8 cellular contexts compared by ENCODE assay signal in the genomic region with DNA sequence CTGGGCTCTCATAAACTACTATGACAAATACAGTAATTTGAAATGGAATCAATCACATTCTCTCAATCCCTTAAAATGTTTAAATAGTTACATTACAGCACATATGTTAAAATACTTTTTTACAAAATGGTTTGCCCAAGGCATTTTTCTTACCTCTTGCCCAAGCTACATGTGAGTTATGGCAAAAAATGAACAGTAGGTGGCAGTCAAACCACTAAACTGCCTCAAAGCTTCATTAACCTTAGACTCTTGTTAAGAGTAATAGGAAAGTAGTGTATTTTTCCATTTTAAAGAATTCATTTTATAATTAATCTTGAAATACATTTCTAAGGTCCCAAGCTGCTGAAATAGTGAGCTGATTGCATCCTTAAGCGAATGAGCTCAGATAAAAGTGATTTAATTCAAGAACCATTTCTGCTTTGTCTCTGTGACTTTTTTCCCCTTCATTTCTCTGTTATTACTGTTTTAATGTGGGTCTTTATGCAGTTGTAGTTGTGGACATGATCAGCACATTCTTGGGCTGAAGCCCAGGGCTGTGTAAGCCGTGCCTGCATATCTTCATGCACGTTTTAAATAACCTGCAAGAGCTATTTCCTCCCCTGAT.
A peak's percentile ranks its signal among the peaks of the same experiment; 100 is the strongest.
DNase-seq lines count a peak whose midpoint lies in the region; ATAC-seq and TF ChIP-seq lines count a peak whose summit lies in the region.

No MANE protein-coding gene starts in this region.

- ATAC-seq in activated naive CD8-positive, alpha-beta T cell treated with anti-CD3 and anti-CD28 coated beads, Interleukin-2, amount 50 U/mL, for 24 hours, result no peak
- ATAC-seq in activated CD8-positive, alpha-beta T cell treated with anti-CD3 and anti-CD28 coated beads, Interleukin-2, amount 10 ng/mL, durations not matched to agents 7 days and 5 days, result no peak
- ATAC-seq in omental fat pad (ENCODE audit: low FRiP score), result no peak

- POLR2A ChIA-PET in activated CD8-positive, alpha-beta T cell treated with anti-CD3 and anti-CD28 coated beads, Interleukin-2, amount 10 ng/mL, durations not matched to agents 7 days and 5 days (lab: Charles Lee), result no interaction called here

- no peak overlapping the region for H3K4me3 Mint-ChIP-seq in activated naive CD8-positive, alpha-beta T cell treated with anti-CD3 and anti-CD28 coated beads for 36 hours
- H3K4me3 Mint-ChIP-seq in activated naive CD8-positive, alpha-beta T cell treated with anti-CD3 and anti-CD28 coated beads, Interleukin-2, amount 50 U/mL, for 24 hours, result no peak overlapping the region
- H3K4me3 Mint-ChIP-seq in activated CD8-positive, alpha-beta T cell treated with anti-CD3 and anti-CD28 coated beads, Interleukin-2, amount 10 ng/mL, durations not matched to agents 7 days and 5 days, result no peak overlapping the region

- peaks cover 8% of the 10 kb centered on the region for H3K27me3 ChIP-seq in HAP-1 (ENCODE audit: low read depth)
- peaks cover 67% of the 10 kb centered on the region for H3K27me3 ChIP-seq in left ventricle myocardium inferior (ENCODE audit: low read depth)
- no peaks in the 10 kb centered on the region for H3K27me3 ChIP-seq in sigmoid colon

- in situ Hi-C loops in HAP-1 (cut with MboI; ENCODE audit: low sequenced_read_pairs), result loop anchor here (25.0 kb wide), 1 partner anchor 328 kb away; no protein-coding TSS in a partner anchor

- H3K27me3 Mint-ChIP-seq in activated naive CD8-positive, alpha-beta T cell treated with anti-CD3 and anti-CD28 coated beads for 36 hours, result peaks cover 22% of the 10 kb centered on the region
- peaks cover 22% of the 10 kb centered on the region for H3K27me3 Mint-ChIP-seq in activated naive CD8-positive, alpha-beta T cell treated with anti-CD3 and anti-CD28 coated beads, Interleukin-2, amount 50 U/mL, for 24 hours
- peaks cover 12% of the 10 kb centered on the region for H3K27me3 Mint-ChIP-seq in activated CD8-positive, alpha-beta T cell treated with anti-CD3 and anti-CD28 coated beads, Interleukin-2, amount 10 ng/mL, durations not matched to agents 7 days and 5 days (ENCODE audit: low read depth)

- H3K36me3 ChIP-seq in HAP-1 (replicated peaks), result no peaks in the 10 kb centered on the region
- no peaks in the 10 kb centered on the region for H3K36me3 ChIP-seq in left ventricle myocardium inferior
- no peaks in the 10 kb centered on the region for H3K36me3 ChIP-seq in sigmoid colon

- no peak overlapping the region for H3K27ac Mint-ChIP-seq in activated naive CD8-positive, alpha-beta T cell treated with anti-CD3 and anti-CD28 coated beads for 36 hours
- H3K27ac Mint-ChIP-seq in activated naive CD8-positive, alpha-beta T cell treated with anti-CD3 and anti-CD28 coated beads, Interleukin-2, amount 50 U/mL, for 24 hours, result no peak overlapping the region
- no peak overlapping the region for H3K27ac Mint-ChIP-seq in activated CD8-positive, alpha-beta T cell treated with anti-CD3 and anti-CD28 coated beads, Interleukin-2, amount 10 ng/mL, durations not matched to agents 7 days and 5 days

- CTCF ChIA-PET in activated CD8-positive, alpha-beta T cell treated with anti-CD3 and anti-CD28 coated beads, Interleukin-2, amount 10 ng/mL, durations not matched to agents 7 days and 5 days (lab: Charles Lee), result interaction anchor here (0.6 to 5.7 kb wide), 16 partner anchors 9 to 471 kb away, joined by 3 to 80 read pairs (median 4); partner anchors contain the start of gene HOXD13

- H3K4me1 Mint-ChIP-seq in activated naive CD8-positive, alpha-beta T cell treated with anti-CD3 and anti-CD28 coated beads for 36 hours, result no peaks in the 10 kb centered on the region
- no peaks in the 10 kb centered on the region for H3K4me1 Mint-ChIP-seq in activated naive CD8-positive, alpha-beta T cell treated with anti-CD3 and anti-CD28 coated beads, Interleukin-2, amount 50 U/mL, for 24 hours
- H3K4me1 Mint-ChIP-seq in activated CD8-positive, alpha-beta T cell treated with anti-CD3 and anti-CD28 coated beads, Interleukin-2, amount 10 ng/mL, durations not matched to agents 7 days and 5 days (ENCODE audit: low read depth), result no peaks in the 10 kb centered on the region

- no peaks in the 10 kb centered on the region for H3K9me3 Mint-ChIP-seq in activated naive CD8-positive, alpha-beta T cell treated with anti-CD3 and anti-CD28 coated beads for 36 hours
- H3K9me3 Mint-ChIP-seq in activated naive CD8-positive, alpha-beta T cell treated with anti-CD3 and anti-CD28 coated beads, Interleukin-2, amount 50 U/mL, for 24 hours, result no peaks in the 10 kb centered on the region
- H3K9me3 Mint-ChIP-seq in activated CD8-positive, alpha-beta T cell treated with anti-CD3 and anti-CD28 coated beads, Interleukin-2, amount 10 ng/mL, durations not matched to agents 7 days and 5 days (ENCODE audit: insufficient read depth), result no peaks in the 10 kb centered on the region

- H3K4me3 ChIP-seq in HAP-1, result no peak overlapping the region
- H3K4me3 ChIP-seq in left ventricle myocardium inferior, result no peak overlapping the region
- no peak overlapping the region for H3K4me3 ChIP-seq in sigmoid colon

- no peak overlapping the region for H3K27ac ChIP-seq in left ventricle myocardium inferior (replicated peaks)
- peak overlapping the region in 2 of 4 donors; percentile 8 to 12 for H3K27ac ChIP-seq in sigmoid colon

- H3K9me3 ChIP-seq in HAP-1 (no peaks in the 10 kb centered on the region), left ventricle myocardium inferior (replicated peaks) (no peaks in the 10 kb centered on the region), sigmoid colon (no peaks in the 10 kb centered on the region)

- TF ChIP-seq EP300 in sigmoid colon (IDR thresholded peaks at IDR 0.05), result no peak

- TF ChIP-seq CTCF in left ventricle myocardium inferior (IDR thresholded peaks at IDR 0.05; ENCODE audit: borderline replicate concordance) (peak; percentile 74), sigmoid colon (IDR thresholded peaks at IDR 0.05) (peak; percentile 46 to 76 (median 74)), omental fat pad (IDR thresholded peaks at IDR 0.05) (no peak)

- H3K4me1 ChIP-seq in HAP-1, result peaks cover 5% of the 10 kb centered on the region
- no peaks in the 10 kb centered on the region for H3K4me1 ChIP-seq in left ventricle myocardium inferior
- peaks cover 0 to 4% (median 2%) of the 10 kb centered on the region in 4 donors for H3K4me1 ChIP-seq in sigmoid colon

- DNase-seq in activated naive CD8-positive, alpha-beta T cell treated with anti-CD3 and anti-CD28 coated beads for 36 hours, result peak; percentile 7
- no peak for DNase-seq in activated naive CD8-positive, alpha-beta T cell treated with anti-CD3 and anti-CD28 coated beads, Interleukin-2, amount 50 U/mL, for 24 hours
- DNase-seq in HAP-1 (ENCODE audit: low spot score in 2 of 2) (peak; percentile 55 to 64), NCI-H2081 treated with DMSO at 0.1 percent for 48 hours (lab: John Stamatoyannopoulos, UW) (peak; percentile 47), left ventricle myocardium inferior (no peak), sigmoid colon (no peak), omental fat pad (ENCODE audit: low spot score) (no peak)
- DNase-seq in activated CD8-positive, alpha-beta T cell treated with anti-CD3 and anti-CD28 coated beads, Interleukin-2, amount 10 ng/mL, durations not matched to agents 7 days and 5 days, result peak; percentile 54

- no peaks in the 10 kb centered on the region for H3K36me3 Mint-ChIP-seq in activated naive CD8-positive, alpha-beta T cell treated with anti-CD3 and anti-CD28 coated beads for 36 hours
- H3K36me3 Mint-ChIP-seq in activated naive CD8-positive, alpha-beta T cell treated with anti-CD3 and anti-CD28 coated beads, Interleukin-2, amount 50 U/mL, for 24 hours (ENCODE audit: low read depth), result no peaks in the 10 kb centered on the region
- H3K36me3 Mint-ChIP-seq in activated CD8-positive, alpha-beta T cell treated with anti-CD3 and anti-CD28 coated beads, Interleukin-2, amount 10 ng/mL, durations not matched to agents 7 days and 5 days (ENCODE audit: low read depth), result no peaks in the 10 kb centered on the region

- no peak for TF ChIP-seq POLR2A in sigmoid colon (IDR thresholded peaks at IDR 0.05)

- intact Hi-C loops in left ventricle myocardium inferior (cut with micrococcal nuclease) (no loop called here), sigmoid colon (cut with DNase I) (loop anchor here (2.0 kb wide), 1 partner anchor 313 kb away; the partner anchor contains the start of gene LNPK)

- 8 to 10% methylated on average over 3 of the region's 3 CpGs for WGBS in sigmoid colon, 2 donors

Comparison
In these comparisons a context has a peak if more than half of its experiments do, and no peak if none do; other contexts are left out.
1. DNase-seq: peak in activated naive CD8-positive, alpha-beta T cell treated with anti-CD3 and anti-CD28 coated beads for 36 hours (single experiment), HAP-1 (2 of 2), NCI-H2081 treated with DMSO at 0.1 percent for 48 hours (single experiment) and activated CD8-positive, alpha-beta T cell treated with anti-CD3 and anti-CD28 coated beads, Interleukin-2, amount 10 ng/mL, durations not matched to agents 7 days and 5 days (single experiment); none in activated naive CD8-positive, alpha-beta T cell treated with anti-CD3 and anti-CD28 coated beads, Interleukin-2, amount 50 U/mL, for 24 hours (single experiment), left ventricle myocardium inferior (single experiment), sigmoid colon (single experiment) and omental fat pad (single experiment).
2. CTCF ChIP-seq: peak in left ventricle myocardium inferior (single experiment) and sigmoid colon (4 of 4); none in omental fat pad (0 of 3).